In genomic region chr16:85687651-85688471, GRCh38 we compare ENCODE assay signal across 8 cellular contexts. TPM values are rescaled to one million over a fixed set of nuclear protein-coding genes. Genes with fewer than 3 reads are reported as not detected.
A peak's percentile ranks its signal among the peaks of the same experiment; 100 is the strongest.
DNase-seq lines count a peak whose midpoint lies in the region; ATAC-seq and TF ChIP-seq lines count a peak whose summit lies in the region.

No MANE protein-coding gene starts in this region.

- no peak for DNase-seq in astrocyte of the cerebellum (ENCODE audit: low read depth)
- no peak for DNase-seq in A172 (ENCODE audit: low spot score)
- no peak for DNase-seq in ecto neural progenitor cell (ENCODE audit: low spot score)
- no peak for DNase-seq in hippocampal formation (lab: John Stamatoyannopoulos, UW)
- no peak for DNase-seq in NCI-H2196 (lab: John Stamatoyannopoulos, UW; ENCODE audit: unreplicated experiment)

- in situ Hi-C loops in astrocyte of the cerebellum (cut with HindIII; ENCODE audit: low sequenced_read_pairs), result no loop called here

- H3K9me3 ChIP-seq in mononuclear cell (ENCODE audit: low read depth, low read length), result no peaks in the 10 kb centered on the region

- no peaks in the 10 kb centered on the region for H3K27me3 ChIP-seq in mononuclear cell (ENCODE audit: insufficient read depth, low read length)

- peak overlapping the region; percentile 75 for H3K27ac ChIP-seq in 22Rv1

- ATAC-seq in HG03280 (IDR thresholded peaks at IDR 0.05; ENCODE audit: unreplicated experiment), result peak; percentile 1

- TF ChIP-seq CTCF in 22Rv1 (IDR thresholded peaks at IDR 0.05) (no peak), astrocyte of the cerebellum (IDR thresholded peaks at IDR 0.05; ENCODE audit: low read depth, low read length, missing control alignments) (no peak)

- H3K4me3 ChIP-seq in astrocyte of the cerebellum (ENCODE audit: low read depth, low read length) (peak overlapping the region; percentile 69), mononuclear cell (ENCODE audit: low read length) (peak overlapping the region; percentile 55)

- peaks cover 20% of the 10 kb centered on the region for H3K4me1 ChIP-seq in mononuclear cell (ENCODE audit: insufficient read depth, low read length)

RNA-seq across cellular contexts. Expression of gene GINS2, which starts 0.9 kb away (rescaled TPM):
- total RNA-seq in mononuclear cell, result 0.42 TPM
- 67.4 and 68.3 TPM in 2 replicates for total RNA-seq in A172 (2014; rRNA removed; shearing (Covaris generic))

Comparison
In these comparisons a context has a peak if more than half of its experiments do, and no peak if none do; other contexts are left out.
1. RNA of gene GINS2, which starts 0.9 kb away (total RNA-seq): 67.4 to 68.3 TPM in A172; 0.42 TPM in mononuclear cell (single experiment); every median in the first group is over 10 times any median in the second.